In the genomic region with DNA sequence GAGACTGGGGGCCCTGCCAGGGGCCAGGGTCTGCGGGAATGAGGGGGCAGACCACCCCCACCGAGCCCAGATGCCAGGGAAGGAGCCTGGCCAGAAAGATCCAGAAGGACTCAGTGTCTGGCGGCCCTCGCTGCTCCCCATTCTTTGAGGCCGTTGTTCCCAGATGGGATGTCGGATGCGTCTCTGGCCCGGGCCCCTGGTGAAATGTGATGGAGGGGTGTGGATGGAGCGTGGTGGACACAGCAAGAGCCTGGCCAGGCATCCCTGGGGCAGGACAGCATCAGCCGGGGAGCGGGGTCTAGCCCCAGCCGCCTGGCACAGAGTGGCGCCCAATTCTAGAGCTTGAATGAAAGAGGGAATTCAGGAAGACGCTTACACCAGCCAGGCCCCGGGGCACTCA, we compare ENCODE assay signal across 15 cellular contexts. TPM values are rescaled to one million over a fixed set of nuclear protein-coding genes. Genes with fewer than 3 reads are reported as not detected.
DNase-seq lines count a peak whose midpoint lies in the region; ATAC-seq and TF ChIP-seq lines count a peak whose summit lies in the region.
"Had no signal": no experiment of that assay in that cellular context is flagged by ENCODE, and none has a peak within 500 bp of the region (broad histone marks: within the 10 kb centered on the region; RNA-seq: fewer than 3 reads in every experiment).

No MANE protein-coding gene starts in this region.

- DNase-seq in activated naive CD4-positive, alpha-beta T cell treated with anti-CD3 and anti-CD28 coated beads, Interleukin-2, amount 50 U/mL, for 72 hours (ENCODE audit: low spot score in 2 of 2): no peak
- no peak for DNase-seq in activated naive CD4-positive, alpha-beta T cell treated with Interleukin-2 at 50 U/mL for 16 hours
- DNase-seq in RWPE2 (ENCODE audit: low spot score) (peak; percentile 58), mesothelial cell of epicardium (ENCODE audit: low spot score in 2 of 2, unreplicated experiment in 2 of 2) (no peak), GM13977 (ENCODE audit: low spot score) (no peak), HAP-1 (ENCODE audit: low spot score in 2 of 2) (no peak)
- DNase-seq: BE2C, MG63, NCI-H1105, NCI-H187 treated with DMSO at 0.1 percent for 48 hours, NCI-H2171, NCI-H82 had no signal

- H3K36me3 ChIP-seq in RWPE2 (ENCODE audit: low read depth) (no peaks in the 10 kb centered on the region), HAP-1 (replicated peaks) (no peaks in the 10 kb centered on the region)
- H3K36me3 ChIP-seq: BE2C, MG63 had no signal

- H3K27me3 ChIP-seq in RWPE2 (ENCODE audit: insufficient read depth, poor library complexity, severe bottlenecking) (peaks cover 18% of the 10 kb centered on the region), HAP-1 (ENCODE audit: low read depth) (peaks cover 3% of the 10 kb centered on the region; the same call in 1 of the 2 replicates)
- H3K27me3 ChIP-seq: BE2C, MG63 had no signal

- H3K27ac Mint-ChIP-seq in activated naive CD4-positive, alpha-beta T cell treated with anti-CD3 and anti-CD28 coated beads, Interleukin-2, amount 50 U/mL, for 72 hours: peak overlapping the region; percentile 22 to 90
- peak overlapping the region; percentile 61 for H3K27ac Mint-ChIP-seq in mesothelial cell of epicardium

- no peak overlapping the region for H3K4me3 ChIP-seq in RWPE2 (ENCODE audit: severe bottlenecking)
- H3K4me3 ChIP-seq in HAP-1: no peak overlapping the region
- H3K4me3 ChIP-seq: K562, MG63 had no signal

- in situ Hi-C loops in GM13977 (cut with MboI; ENCODE audit: low pct_unique_long_range_greater_than_20kb, low sequenced_read_pairs, unreplicated experiment) (no loop called here), HAP-1 (cut with MboI; ENCODE audit: low sequenced_read_pairs) (no loop called here)

- ATAC-seq in activated naive CD4-positive, alpha-beta T cell treated with anti-CD3 and anti-CD28 coated beads, Interleukin-2, amount 50 U/mL, for 72 hours: no peak
- ATAC-seq in RWPE2 (ENCODE audit: low read depth) (no peak), GM19023 (IDR thresholded peaks at IDR 0.05; ENCODE audit: unreplicated experiment) (no peak)
- ATAC-seq: K562, Right ventricle myocardium inferior had no signal

- no peak overlapping the region for H3K27ac ChIP-seq in RWPE2 (ENCODE audit: poor library complexity, severe bottlenecking)

- H3K4me1 Mint-ChIP-seq in mesothelial cell of epicardium: peaks cover 46% of the 10 kb centered on the region

- peaks cover 9% of the 10 kb centered on the region for H3K27me3 Mint-ChIP-seq in mesothelial cell of epicardium (ENCODE audit: low read depth)

- H3K9me3 ChIP-seq in RWPE2 (ENCODE audit: severe bottlenecking) (no peaks in the 10 kb centered on the region), HAP-1 (0 out of 2 replicates have a peak, but pooled peaks cover under 1% of the 10 kb centered on the region)
- H3K9me3 ChIP-seq: BE2C had no signal

- H3K4me1 ChIP-seq in RWPE2 (ENCODE audit: insufficient read depth, poor library complexity, severe bottlenecking) (peaks cover 18% of the 10 kb centered on the region), HAP-1 (peaks cover under 1% of the 10 kb centered on the region; the same call in 1 of the 2 replicates)

- no peak overlapping the region for H3K4me3 Mint-ChIP-seq in mesothelial cell of epicardium

- H3K9me3 Mint-ChIP-seq in activated naive CD4-positive, alpha-beta T cell treated with anti-CD3 and anti-CD28 coated beads, Interleukin-2, amount 50 U/mL, for 72 hours: no peaks in the 10 kb centered on the region
- H3K9me3 Mint-ChIP-seq in mesothelial cell of epicardium: no peaks in the 10 kb centered on the region

- no peaks in the 10 kb centered on the region for H3K36me3 Mint-ChIP-seq in activated naive CD4-positive, alpha-beta T cell treated with anti-CD3 and anti-CD28 coated beads, Interleukin-2, amount 50 U/mL, for 72 hours
- no peaks in the 10 kb centered on the region for H3K36me3 Mint-ChIP-seq in mesothelial cell of epicardium

- TF ChIP-seq CTCF in RWPE2 (IDR thresholded peaks at IDR 0.05; ENCODE audit: poor library complexity, severe bottlenecking): no peak
- no peak for TF ChIP-seq CTCF in mesothelial cell of epicardium (IDR thresholded peaks at IDR 0.05; ENCODE audit: unreplicated experiment)
- TF ChIP-seq CTCF in GM13977 (IDR thresholded peaks at IDR 0.05; ENCODE audit: extremely low read depth, insufficient read depth, missing control alignments): no peak

RNA-seq across cellular contexts. Expression of a gene that starts 46.2 kb away (rescaled TPM):
- 10 to 100 TPM in 1 of 2 donors, 1 to 10 TPM in 1; 1.8 to 14.6 TPM for total RNA-seq in activated naive CD4-positive, alpha-beta T cell treated with anti-CD3 and anti-CD28 coated beads, Interleukin-2, amount 50 U/mL, for 72 hours
- total RNA-seq in mesothelial cell of epicardium: 52.8 to 65.1 TPM (median 63.4 TPM) in 3 replicates
